Comparison of ENCODE assay signal across 20 cellular contexts in the genomic region with DNA sequence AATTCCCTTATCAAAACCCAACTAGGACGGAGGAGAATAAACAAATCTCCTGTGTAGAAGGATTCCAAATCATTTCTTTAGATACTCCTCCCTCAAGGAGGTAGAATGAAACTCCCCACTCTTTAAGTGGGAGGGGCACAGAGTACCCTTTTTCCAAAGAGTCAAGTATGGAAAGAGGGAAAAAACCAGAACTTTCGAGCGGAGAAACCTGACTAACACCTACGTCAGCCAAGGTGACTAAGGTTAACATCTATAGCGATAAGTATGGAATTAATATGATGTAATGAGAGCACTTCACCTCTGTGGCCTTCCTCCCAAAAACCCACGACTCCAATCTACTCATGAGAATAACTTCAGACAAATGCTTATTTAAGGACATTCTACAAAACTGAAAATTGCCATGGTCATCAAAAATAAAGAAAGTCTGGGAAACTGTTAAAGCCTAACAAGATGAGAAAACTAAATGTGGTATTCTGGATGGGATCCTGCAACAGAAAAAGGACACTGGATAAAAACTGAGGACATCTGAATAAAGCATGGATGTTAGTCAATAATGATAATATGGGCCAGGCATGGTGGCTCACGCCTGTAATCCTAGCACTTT.
DNase-seq lines count a peak whose midpoint lies in the region; ATAC-seq, FAIRE-seq and TF ChIP-seq lines count a peak whose summit lies in the region.
"Had no signal": no experiment of that assay in that cellular context is flagged by ENCODE, and none has a peak within 500 bp of the region (broad histone marks: within the 10 kb centered on the region; RNA-seq: fewer than 3 reads in every experiment).

No MANE protein-coding gene starts in this region.

- H3K9me3 ChIP-seq in A549 (no peaks in the 10 kb centered on the region), GM23248 (ENCODE audit: low read depth) (no peaks in the 10 kb centered on the region), hepatocyte (ENCODE audit: low read depth) (no peaks in the 10 kb centered on the region), MG63 (no peaks in the 10 kb centered on the region)
- H3K9me3 ChIP-seq: ascending aorta, sigmoid colon, suprapubic skin had no signal

- H3K4me3 ChIP-seq in A549 (no peak overlapping the region), GM23248 (no peak overlapping the region), hepatocyte (no peak overlapping the region), MG63 (no peak overlapping the region)
- H3K4me3 ChIP-seq: ascending aorta, GM12878, sigmoid colon, suprapubic skin had no signal

- TF ChIP-seq EP300 in A549 (IDR thresholded peaks at IDR 0.05): peak in 1 of 2 experiments; percentile 35; a peak in 2 of 5 replicates

- H3K9me2 ChIP-seq in GM23248 (ENCODE audit: insufficient read depth): no peaks in the 10 kb centered on the region
- no peaks in the 10 kb centered on the region for H3K9me2 ChIP-seq in hepatocyte (replicated peaks; ENCODE audit: insufficient read depth)

- in situ Hi-C loops in GM23248 (cut with MboI): no loop called here

- POLR2A ChIA-PET in A549 (lab: Yijun Ruan, JAX): no interaction called here

- H3K4me1 ChIP-seq in A549 (peaks cover 60% of the 10 kb centered on the region), GM23248 (ENCODE audit: insufficient read depth) (peaks cover 36% of the 10 kb centered on the region), hepatocyte (ENCODE audit: insufficient read depth) (peaks cover 19% of the 10 kb centered on the region)
- H3K4me1 ChIP-seq: ascending aorta, suprapubic skin had no signal

- H4K20me1 ChIP-seq in GM23248 (ENCODE audit: insufficient read depth): no peaks in the 10 kb centered on the region
- no peaks in the 10 kb centered on the region for H4K20me1 ChIP-seq in hepatocyte (ENCODE audit: insufficient read depth, poor library complexity, severe bottlenecking)

- H2AFZ ChIP-seq in GM23248: no peak overlapping the region
- no peak overlapping the region for H2AFZ ChIP-seq in hepatocyte

- no peak for TF ChIP-seq RAD21 in A549 (conservative IDR thresholded peaks at IDR 0.05 in 1 of 2, IDR thresholded peaks at IDR 0.05 in 1 of 2)

- TF ChIP-seq POLR2A in A549 (IDR thresholded peaks at IDR 0.05; ENCODE audit: low read length): no peak

- CTCF ChIA-PET in A549 (lab: Yijun Ruan, JAX): interaction anchor here (0.6 kb wide), 1 partner anchor 297 kb away, joined by 3 read pairs; no protein-coding TSS in a partner anchor

- peak; percentile 99 for FAIRE-seq in A549 (lab: Jason Lieb, UNC)
- FAIRE-seq: GM12878, H1 had no signal

- peak in 1 of 2 experiments; percentile 74 for DNase-seq in A549 (ENCODE audit: low read depth in 1 of 2, low spot score in 1 of 2)
- no peak for DNase-seq in GM23248
- DNase-seq in SW 1271 (lab: John Stamatoyannopoulos, UW): peak; percentile 31 to 45
- peak; percentile 8 for DNase-seq in hepatocyte (ENCODE audit: low spot score)
- DNase-seq in T-helper 1 cell: no peak
- no peak for DNase-seq in MG63
- DNase-seq in GM10266 (ENCODE audit: extremely low spot score): no peak
- DNase-seq: activated naive CD4-positive, alpha-beta T cell treated with Interleukin-2 at 50 U/mL for 16 hours; activated T-cell treated with anti-CD3 and anti-CD28 coated beads, Interleukin-2, amount 50 U/mL, for 1 hour; effector CD8-positive, alpha-beta T cell; midbrain; NCI-H1417 treated with DMSO at 0.1 percent for 48 hours; SHP77 treated with DMSO at 0.1 percent for 48 hours; sigmoid colon had no signal

- H3K4me2 ChIP-seq in A549 (peak overlapping the region; percentile 94), GM23248 (ENCODE audit: unreplicated experiment) (no peak overlapping the region), hepatocyte (no peak overlapping the region)

- peaks cover 11% of the 10 kb centered on the region; the same call in 1 of the 2 replicates for H3F3A ChIP-seq in GM23248 (ENCODE audit: insufficient read depth)

- no peak overlapping the region for H3K9ac ChIP-seq in GM23248

- H3K27ac ChIP-seq in A549 (peak overlapping the region; percentile 81 to 98), GM23248 (peak overlapping the region; percentile 26), hepatocyte (peak overlapping the region; percentile 25)
- H3K27ac ChIP-seq: ascending aorta, sigmoid colon, suprapubic skin had no signal

- H3K79me2 ChIP-seq in GM23248 (ENCODE audit: insufficient read depth) (peaks cover 29% of the 10 kb centered on the region), hepatocyte (no peaks in the 10 kb centered on the region)

- H3K36me3 ChIP-seq in GM23248 (ENCODE audit: low read depth) (no peaks in the 10 kb centered on the region), hepatocyte (replicated peaks; ENCODE audit: insufficient read depth, low read depth) (no peaks in the 10 kb centered on the region), MG63 (no peaks in the 10 kb centered on the region)
- H3K36me3 ChIP-seq: ascending aorta, sigmoid colon, suprapubic skin had no signal

- ATAC-seq in A549 (peak; percentile 16 to 18; a peak in 4 of 6 replicates), HG02970 (IDR thresholded peaks at IDR 0.05; ENCODE audit: low FRiP score, unreplicated experiment) (no peak)
- ATAC-seq: GM12878; natural killer cell treated with Interleukin-12 subunit alpha and Interleukin-12 subunit beta and Interleukin-15 and Interleukin-18, amount 100 ng/mL, for 72 hours had no signal

- TF ChIP-seq CTCF in A549 (IDR thresholded peaks at IDR 0.05) (no peak), hepatocyte (IDR thresholded peaks at IDR 0.05; ENCODE audit: poor library complexity) (no peak), GM10266 (IDR thresholded peaks at IDR 0.05; ENCODE audit: control insufficient read depth, insufficient read depth, low read depth, missing control alignments) (no peak)

- WGBS in A549 (ENCODE audit: missing lambda C conversion rate): 14% methylated on average over 7 of the region's 7 CpGs
- WGBS in GM23248 (ENCODE audit: low coverage in 1 of 2, low lambda C conversion rate in 2 of 2, missing lambda C conversion rate in 2 of 2), 2 experiments: 63 to 65% methylated on average over 7 of the region's 7 CpGs
- WGBS in hepatocyte (ENCODE audit: low lambda C conversion rate, missing lambda C conversion rate): 71% methylated on average over 7 of the region's 7 CpGs

- H3K27me3 ChIP-seq in GM23248 (replicated peaks; ENCODE audit: insufficient read depth): no peaks in the 10 kb centered on the region
- H3K27me3 ChIP-seq in hepatocyte: no peaks in the 10 kb centered on the region
- no peaks in the 10 kb centered on the region for H3K27me3 ChIP-seq in MG63
- H3K27me3 ChIP-seq: ascending aorta, suprapubic skin had no signal

TF ChIP-seq in A549, 52 proteins besides CTCF, POLR2A, EP300 and RAD21:
- TF ChIP-seq GATA3 (IDR thresholded peaks at IDR 0.05; ENCODE audit: borderline replicate concordance) (peak; percentile 53; the same call in 1 of the 2 replicates), MAFK (IDR thresholded peaks at IDR 0.05; ENCODE audit: partially characterized antibody) (peak; percentile 98), FOSL2 (IDR thresholded peaks at IDR 0.05) (peak; percentile 23; the same call in 1 of the 2 replicates), FOSL2 (CRISPR knock-in tag; IDR thresholded peaks at IDR 0.05) (peak; percentile 62), JUNB (IDR thresholded peaks at IDR 0.05) (peak; percentile 49; the same call in 1 of the 2 replicates), ESRRA (IDR thresholded peaks at IDR 0.05; ENCODE audit: borderline replicate concordance, low read length) (no peak), CEBPB (IDR thresholded peaks at IDR 0.05) (peak in 1 of 2 experiments; percentile 60; a peak in 2 of 4 replicates), TFCP2L1 (CRISPR knock-in tag; IDR thresholded peaks at IDR 0.05) (no peak), RNF2 (IDR thresholded peaks at IDR 0.05; ENCODE audit: borderline replicate concordance, low read depth) (no peak)
- TF ChIP-seq, protein P1, sequence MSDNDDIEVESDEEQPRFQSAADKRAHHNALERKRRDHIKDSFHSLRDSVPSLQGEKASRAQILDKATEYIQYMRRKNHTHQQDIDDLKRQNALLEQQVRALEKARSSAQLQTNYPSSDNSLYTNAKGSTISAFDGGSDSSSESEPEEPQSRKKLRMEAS (IDR thresholded peaks at IDR 0.05): peak; percentile 49; the same call in 1 of the 2 replicates

Comparison
In these comparisons a context has a peak if more than half of its experiments do, and no peak if none do; other contexts are left out.
1. DNase-seq: peak in SW 1271 (2 of 2) and hepatocyte (single experiment); none in GM23248 (single experiment), T-helper 1 cell (0 of 5), MG63 (single experiment) and GM10266 (single experiment).
2. H3K27ac ChIP-seq: peak in every context shown above with its lines; median percentile 90 in A549; 26 in GM23248; 25 in hepatocyte.